In the genomic region with DNA sequence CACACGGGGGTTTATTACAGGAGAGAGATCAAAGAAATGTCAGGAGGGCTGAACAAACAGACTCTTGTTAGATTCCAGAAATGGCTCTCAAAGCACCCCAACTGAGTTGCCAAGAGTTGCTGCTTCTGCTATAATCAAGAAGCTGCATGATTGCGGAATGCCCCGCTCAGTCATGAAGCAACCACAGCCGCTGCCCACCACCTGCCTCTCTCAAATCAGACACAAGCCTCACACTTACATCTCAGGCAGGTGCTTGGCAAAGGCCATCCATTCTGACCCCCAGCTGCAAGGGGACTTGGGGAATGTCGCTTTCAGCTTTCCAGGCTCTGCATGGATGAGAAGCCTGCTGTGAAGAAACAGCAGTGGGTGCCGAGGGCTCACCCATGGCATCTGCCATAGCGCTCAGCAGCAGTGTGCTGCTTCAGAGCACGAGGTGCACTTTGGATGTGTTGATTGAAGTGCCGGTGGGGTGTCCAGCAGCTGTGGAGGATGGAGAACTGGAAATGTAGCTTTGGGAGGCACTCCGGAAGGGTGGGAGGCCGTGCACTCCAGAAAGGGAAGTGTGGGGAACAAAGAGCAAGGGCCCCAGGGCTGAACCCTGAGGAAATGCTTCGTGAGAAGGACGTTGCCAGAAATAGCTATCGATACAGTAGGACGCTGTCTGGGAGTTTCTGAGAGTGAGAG, we compare ENCODE assay signal across 1 cellular context.
TF ChIP-seq lines count a peak whose summit lies in the region.

No MANE protein-coding gene starts in this region.

TF ChIP-seq in GM12878, 131 proteins besides CTCF, POLR2A, EP300 and RAD21:
- TF ChIP-seq FOXM1 (IDR thresholded peaks at IDR 0.05; ENCODE audit: low read depth, low read length) = no peak
- TF ChIP-seq ASH2L (IDR thresholded peaks at IDR 0.05; ENCODE audit: borderline replicate concordance, low read depth) = no peak
- TF ChIP-seq, protein P1, sequence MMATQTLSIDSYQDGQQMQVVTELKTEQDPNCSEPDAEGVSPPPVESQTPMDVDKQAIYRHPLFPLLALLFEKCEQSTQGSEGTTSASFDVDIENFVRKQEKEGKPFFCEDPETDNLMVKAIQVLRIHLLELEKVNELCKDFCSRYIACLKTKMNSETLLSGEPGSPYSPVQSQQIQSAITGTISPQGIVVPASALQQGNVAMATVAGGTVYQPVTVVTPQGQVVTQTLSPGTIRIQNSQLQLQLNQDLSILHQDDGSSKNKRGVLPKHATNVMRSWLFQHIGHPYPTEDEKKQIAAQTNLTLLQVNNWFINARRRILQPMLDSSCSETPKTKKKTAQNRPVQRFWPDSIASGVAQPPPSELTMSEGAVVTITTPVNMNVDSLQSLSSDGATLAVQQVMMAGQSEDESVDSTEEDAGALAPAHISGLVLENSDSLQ (IDR thresholded peaks at IDR 0.05) = peak; percentile 23; the same call in 1 of the 2 replicates
- peak; percentile 44; the same call in 1 of the 2 replicates for TF ChIP-seq SPI1 (IDR thresholded peaks at IDR 0.05; ENCODE audit: borderline replicate concordance, insufficient read depth, low read depth, low read length)
- no peak for TF ChIP-seq RAD51 (IDR thresholded peaks at IDR 0.05)
- TF ChIP-seq TCF12 (IDR thresholded peaks at IDR 0.05; ENCODE audit: low read depth, low read length) = peak; percentile 74
- no peak for TF ChIP-seq CEBPB (IDR thresholded peaks at IDR 0.05; ENCODE audit: borderline replicate concordance in 1 of 2, low read depth in 2 of 2, low read length in 2 of 2)
- TF ChIP-seq MEF2A (IDR thresholded peaks at IDR 0.05; ENCODE audit: insufficient read depth, low read depth, low read length) = peak; percentile 76; the same call in 1 of the 2 replicates
- TF ChIP-seq DPF2 (IDR thresholded peaks at IDR 0.05) = peak; percentile 51; the same call in 1 of the 2 replicates
- peak; percentile 55 for TF ChIP-seq NR2F1 (conservative IDR thresholded peaks at IDR 0.05)
- TF ChIP-seq YBX1 (IDR thresholded peaks at IDR 0.05) = no peak
- TF ChIP-seq BHLHE40 (IDR thresholded peaks at IDR 0.05; ENCODE audit: borderline replicate concordance in 1 of 2, low read depth in 2 of 2, low read length in 1 of 2) = peak in 1 of 2 experiments; percentile 3; a peak in 1 of 4 replicates
- TF ChIP-seq FOS (IDR thresholded peaks at IDR 0.05; ENCODE audit: borderline replicate concordance, extremely low read depth, insufficient read length) = no peak
- no peak; the same call in 1 of the 2 replicates for TF ChIP-seq NFIC (IDR thresholded peaks at IDR 0.05; ENCODE audit: low read depth, low read length)
- TF ChIP-seq IRF4 (IDR thresholded peaks at IDR 0.05; ENCODE audit: low read depth, low read length) = no peak
- peak; percentile 30 for TF ChIP-seq RUNX3 (IDR thresholded peaks at IDR 0.05; ENCODE audit: low read length)
- TF ChIP-seq, protein P2, sequence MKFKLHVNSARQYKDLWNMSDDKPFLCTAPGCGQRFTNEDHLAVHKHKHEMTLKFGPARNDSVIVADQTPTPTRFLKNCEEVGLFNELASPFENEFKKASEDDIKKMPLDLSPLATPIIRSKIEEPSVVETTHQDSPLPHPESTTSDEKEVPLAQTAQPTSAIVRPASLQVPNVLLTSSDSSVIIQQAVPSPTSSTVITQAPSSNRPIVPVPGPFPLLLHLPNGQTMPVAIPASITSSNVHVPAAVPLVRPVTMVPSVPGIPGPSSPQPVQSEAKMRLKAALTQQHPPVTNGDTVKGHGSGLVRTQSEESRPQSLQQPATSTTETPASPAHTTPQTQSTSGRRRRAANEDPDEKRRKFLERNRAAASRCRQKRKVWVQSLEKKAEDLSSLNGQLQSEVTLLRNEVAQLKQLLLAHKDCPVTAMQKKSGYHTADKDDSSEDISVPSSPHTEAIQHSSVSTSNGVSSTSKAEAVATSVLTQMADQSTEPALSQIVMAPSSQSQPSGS (IDR thresholded peaks at IDR 0.05; ENCODE audit: low read length) = no peak
- TF ChIP-seq YY1 (IDR thresholded peaks at IDR 0.05; ENCODE audit: low read depth, low read length) = no peak
- TF ChIP-seq KDM1A (IDR thresholded peaks at IDR 0.05; ENCODE audit: borderline replicate concordance) = no peak
- TF ChIP-seq CHD4 (IDR thresholded peaks at IDR 0.05) = no peak
- peak; percentile 85 for TF ChIP-seq EED (IDR thresholded peaks at IDR 0.05; ENCODE audit: low read depth)
- TF ChIP-seq IKZF2 (IDR thresholded peaks at IDR 0.05) = peak; percentile 38 to 45; a peak in 3 of 4 replicates
- TF ChIP-seq, protein P3, sequence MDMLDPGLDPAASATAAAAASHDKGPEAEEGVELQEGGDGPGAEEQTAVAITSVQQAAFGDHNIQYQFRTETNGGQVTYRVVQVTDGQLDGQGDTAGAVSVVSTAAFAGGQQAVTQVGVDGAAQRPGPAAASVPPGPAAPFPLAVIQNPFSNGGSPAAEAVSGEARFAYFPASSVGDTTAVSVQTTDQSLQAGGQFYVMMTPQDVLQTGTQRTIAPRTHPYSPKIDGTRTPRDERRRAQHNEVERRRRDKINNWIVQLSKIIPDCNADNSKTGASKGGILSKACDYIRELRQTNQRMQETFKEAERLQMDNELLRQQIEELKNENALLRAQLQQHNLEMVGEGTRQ (IDR thresholded peaks at IDR 0.05; ENCODE audit: borderline replicate concordance, low read depth, low read length) = no peak
- TF ChIP-seq TCF3 (IDR thresholded peaks at IDR 0.05; ENCODE audit: borderline replicate concordance, insufficient read depth, low read depth, low read length) = 0 out of 2 replicates have a peak, but pooled peaks have one; percentile 4
- TF ChIP-seq, protein P4, sequence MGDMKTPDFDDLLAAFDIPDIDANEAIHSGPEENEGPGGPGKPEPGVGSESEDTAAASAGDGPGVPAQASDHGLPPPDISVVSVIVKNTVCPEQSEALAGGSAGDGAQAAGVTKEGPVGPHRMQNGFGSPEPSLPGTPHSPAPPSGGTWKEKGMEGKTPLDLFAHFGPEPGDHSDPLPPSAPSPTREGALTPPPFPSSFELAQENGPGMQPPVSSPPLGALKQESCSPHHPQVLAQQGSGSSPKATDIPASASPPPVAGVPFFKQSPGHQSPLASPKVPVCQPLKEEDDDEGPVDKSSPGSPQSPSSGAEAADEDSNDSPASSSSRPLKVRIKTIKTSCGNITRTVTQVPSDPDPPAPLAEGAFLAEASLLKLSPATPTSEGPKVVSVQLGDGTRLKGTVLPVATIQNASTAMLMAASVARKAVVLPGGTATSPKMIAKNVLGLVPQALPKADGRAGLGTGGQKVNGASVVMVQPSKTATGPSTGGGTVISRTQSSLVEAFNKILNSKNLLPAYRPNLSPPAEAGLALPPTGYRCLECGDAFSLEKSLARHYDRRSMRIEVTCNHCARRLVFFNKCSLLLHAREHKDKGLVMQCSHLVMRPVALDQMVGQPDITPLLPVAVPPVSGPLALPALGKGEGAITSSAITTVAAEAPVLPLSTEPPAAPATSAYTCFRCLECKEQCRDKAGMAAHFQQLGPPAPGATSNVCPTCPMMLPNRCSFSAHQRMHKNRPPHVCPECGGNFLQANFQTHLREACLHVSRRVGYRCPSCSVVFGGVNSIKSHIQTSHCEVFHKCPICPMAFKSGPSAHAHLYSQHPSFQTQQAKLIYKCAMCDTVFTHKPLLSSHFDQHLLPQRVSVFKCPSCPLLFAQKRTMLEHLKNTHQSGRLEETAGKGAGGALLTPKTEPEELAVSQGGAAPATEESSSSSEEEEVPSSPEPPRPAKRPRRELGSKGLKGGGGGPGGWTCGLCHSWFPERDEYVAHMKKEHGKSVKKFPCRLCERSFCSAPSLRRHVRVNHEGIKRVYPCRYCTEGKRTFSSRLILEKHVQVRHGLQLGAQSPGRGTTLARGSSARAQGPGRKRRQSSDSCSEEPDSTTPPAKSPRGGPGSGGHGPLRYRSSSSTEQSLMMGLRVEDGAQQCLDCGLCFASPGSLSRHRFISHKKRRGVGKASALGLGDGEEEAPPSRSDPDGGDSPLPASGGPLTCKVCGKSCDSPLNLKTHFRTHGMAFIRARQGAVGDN (IDR thresholded peaks at IDR 0.05) = peak; percentile 76; the same call in 1 of the 2 replicates
- no peak for TF ChIP-seq HCFC1 (IDR thresholded peaks at IDR 0.05; ENCODE audit: low read length)
- TF ChIP-seq IKZF1 (conservative IDR thresholded peaks at IDR 0.05) = peak; percentile 65
- TF ChIP-seq, protein P5, sequence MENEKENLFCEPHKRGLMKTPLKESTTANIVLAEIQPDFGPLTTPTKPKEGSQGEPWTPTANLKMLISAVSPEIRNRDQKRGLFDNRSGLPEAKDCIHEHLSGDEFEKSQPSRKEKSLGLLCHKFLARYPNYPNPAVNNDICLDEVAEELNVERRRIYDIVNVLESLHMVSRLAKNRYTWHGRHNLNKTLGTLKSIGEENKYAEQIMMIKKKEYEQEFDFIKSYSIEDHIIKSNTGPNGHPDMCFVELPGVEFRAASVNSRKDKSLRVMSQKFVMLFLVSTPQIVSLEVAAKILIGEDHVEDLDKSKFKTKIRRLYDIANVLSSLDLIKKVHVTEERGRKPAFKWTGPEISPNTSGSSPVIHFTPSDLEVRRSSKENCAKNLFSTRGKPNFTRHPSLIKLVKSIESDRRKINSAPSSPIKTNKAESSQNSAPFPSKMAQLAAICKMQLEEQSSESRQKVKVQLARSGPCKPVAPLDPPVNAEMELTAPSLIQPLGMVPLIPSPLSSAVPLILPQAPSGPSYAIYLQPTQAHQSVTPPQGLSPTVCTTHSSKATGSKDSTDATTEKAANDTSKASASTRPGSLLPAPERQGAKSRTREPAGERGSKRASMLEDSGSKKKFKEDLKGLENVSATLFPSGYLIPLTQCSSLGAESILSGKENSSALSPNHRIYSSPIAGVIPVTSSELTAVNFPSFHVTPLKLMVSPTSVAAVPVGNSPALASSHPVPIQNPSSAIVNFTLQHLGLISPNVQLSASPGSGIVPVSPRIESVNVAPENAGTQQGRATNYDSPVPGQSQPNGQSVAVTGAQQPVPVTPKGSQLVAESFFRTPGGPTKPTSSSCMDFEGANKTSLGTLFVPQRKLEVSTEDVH (IDR thresholded peaks at IDR 0.05; ENCODE audit: low read depth, partially characterized antibody) = no peak
TF ChIP-seq in GM12878: peak in this region for 13.
